ENCODE assay signal across 19 cellular contexts in the genomic region with DNA sequence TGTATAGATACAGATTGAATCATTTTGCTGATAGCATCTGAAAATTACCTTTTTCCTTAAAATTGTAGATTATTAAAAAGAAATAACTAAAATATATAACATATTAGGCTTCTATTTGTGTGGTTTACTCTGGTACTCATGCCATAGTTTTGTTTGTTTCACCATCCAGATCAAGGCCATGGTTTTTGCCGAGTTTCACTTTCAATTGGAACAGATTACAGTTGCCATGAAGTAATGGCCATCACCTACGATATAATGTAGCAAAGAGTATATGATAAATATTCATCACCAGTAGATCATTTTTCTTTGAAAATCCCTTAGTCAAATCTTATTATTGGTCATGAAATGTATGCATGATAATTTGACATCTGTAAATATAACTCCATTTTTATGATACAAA. TPM values are rescaled to one million over a fixed set of nuclear protein-coding genes. Genes with fewer than 3 reads are reported as not detected.
DNase-seq lines count a peak whose midpoint lies in the region; ATAC-seq lines count a peak whose summit lies in the region.
"Had no signal": no experiment of that assay in that cellular context is flagged by ENCODE, and none has a peak within 500 bp of the region (broad histone marks: within the 10 kb centered on the region; RNA-seq: fewer than 3 reads in every experiment).

No MANE protein-coding gene starts in this region.

- CTCF ChIA-PET in activated CD4-positive, alpha-beta T cell treated with anti-CD3 and anti-CD28 coated beads, Interleukin-2, amount 10 ng/mL, durations not matched to agents 7 days and 5 days (lab: Charles Lee): interaction anchor here (1.3 kb wide), 1 partner anchor 17 kb away, joined by 3 read pairs; no protein-coding TSS in a partner anchor

- H3K4me1 Mint-ChIP-seq in activated CD4-positive, alpha-beta T cell treated with anti-CD3 and anti-CD28 coated beads, Interleukin-2, amount 10 ng/mL, durations not matched to agents 7 days and 5 days: peaks cover 13% of the 10 kb centered on the region
- H3K4me1 Mint-ChIP-seq in activated naive CD8-positive, alpha-beta T cell (ENCODE audit: low read depth): peaks cover 29% of the 10 kb centered on the region
- peaks cover 42% of the 10 kb centered on the region for H3K4me1 Mint-ChIP-seq in stimulated activated memory B cell treated with anti-CD40 and anti-IgM and Interleukin-4, amounts not matched to agents 10 μg/mL and 1 μg/mL and 100 μg/mL, for 72 hours
- H3K4me1 Mint-ChIP-seq: nephron had no signal

- H3K36me3 Mint-ChIP-seq in activated CD4-positive, alpha-beta T cell treated with anti-CD3 and anti-CD28 coated beads, Interleukin-2, amount 10 ng/mL, durations not matched to agents 7 days and 5 days (ENCODE audit: low read depth): peaks cover 13% of the 10 kb centered on the region
- peaks cover 10% of the 10 kb centered on the region for H3K36me3 Mint-ChIP-seq in activated naive CD8-positive, alpha-beta T cell
- H3K36me3 Mint-ChIP-seq in stimulated activated memory B cell treated with anti-CD40 and anti-IgM and Interleukin-4, amounts not matched to agents 10 μg/mL and 1 μg/mL and 100 μg/mL, for 72 hours: peaks cover 29% of the 10 kb centered on the region

- peaks cover 30% of the 10 kb centered on the region for H3K9me3 Mint-ChIP-seq in activated CD4-positive, alpha-beta T cell treated with anti-CD3 and anti-CD28 coated beads, Interleukin-2, amount 10 ng/mL, durations not matched to agents 7 days and 5 days
- peaks cover 14% of the 10 kb centered on the region for H3K9me3 Mint-ChIP-seq in activated naive CD8-positive, alpha-beta T cell (ENCODE audit: low read depth)
- peaks cover 18% of the 10 kb centered on the region for H3K9me3 Mint-ChIP-seq in stimulated activated memory B cell treated with anti-CD40 and anti-IgM and Interleukin-4, amounts not matched to agents 10 μg/mL and 1 μg/mL and 100 μg/mL, for 72 hours

- no peak overlapping the region for H3K4me3 Mint-ChIP-seq in activated CD4-positive, alpha-beta T cell treated with anti-CD3 and anti-CD28 coated beads, Interleukin-2, amount 10 ng/mL, durations not matched to agents 7 days and 5 days
- H3K4me3 Mint-ChIP-seq in activated naive CD8-positive, alpha-beta T cell: peak overlapping the region; percentile 27
- H3K4me3 Mint-ChIP-seq in stimulated activated memory B cell treated with anti-CD40 and anti-IgM and Interleukin-4, amounts not matched to agents 10 μg/mL and 1 μg/mL and 100 μg/mL, for 72 hours: no peak overlapping the region
- H3K4me3 Mint-ChIP-seq: dendritic cell treated with granulocyte-macrophage colony-stimulating factor and Interleukin-4, amounts not matched to agents 40 ng/mL and 50 ng/mL, for 4 days; nephron had no signal

- peak; percentile 63 for ATAC-seq in HG02981 (IDR thresholded peaks at IDR 0.05; ENCODE audit: unreplicated experiment)
- no peak for ATAC-seq in stimulated activated memory B cell treated with anti-CD40 and anti-IgM and Interleukin-4, amounts not matched to agents 10 μg/mL and 1 μg/mL and 100 μg/mL, for 72 hours
- ATAC-seq: esophagus mucosa, lower lobe of right lung had no signal

- H3K27me3 Mint-ChIP-seq in activated CD4-positive, alpha-beta T cell treated with anti-CD3 and anti-CD28 coated beads, Interleukin-2, amount 10 ng/mL, durations not matched to agents 7 days and 5 days: no peaks in the 10 kb centered on the region
- H3K27me3 Mint-ChIP-seq in activated naive CD8-positive, alpha-beta T cell: no peaks in the 10 kb centered on the region
- no peaks in the 10 kb centered on the region for H3K27me3 Mint-ChIP-seq in stimulated activated memory B cell treated with anti-CD40 and anti-IgM and Interleukin-4, amounts not matched to agents 10 μg/mL and 1 μg/mL and 100 μg/mL, for 72 hours
- H3K27me3 Mint-ChIP-seq: dendritic cell treated with granulocyte-macrophage colony-stimulating factor and Interleukin-4, amounts not matched to agents 40 ng/mL and 50 ng/mL, for 4 days had no signal

- no peak for DNase-seq in activated CD4-positive, alpha-beta T cell treated with anti-CD3 and anti-CD28 coated beads, Interleukin-2, amount 10 ng/mL, durations not matched to agents 7 days and 5 days
- DNase-seq in activated CD4-positive, alpha-beta T cell treated with anti-CD3 and anti-CD28 coated beads for 48 hours: no peak
- DNase-seq in dermis blood vessel endothelial cell (no peak), SW480 (ENCODE audit: low spot score) (no peak), DMS153 treated with DMSO at 0.1 percent for 48 hours (lab: John Stamatoyannopoulos, UW; ENCODE audit: unreplicated experiment) (no peak)
- DNase-seq: activated CD4-positive, alpha-beta T cell treated with anti-CD3 and anti-CD28 coated beads, Interleukin-2, amount 50 U/mL, for 48 hours; C1 segment of cervical spinal cord; lower lobe of right lung; NCI-H2029; NCI-H510A; stomach had no signal

- POLR2A ChIA-PET in activated CD4-positive, alpha-beta T cell treated with anti-CD3 and anti-CD28 coated beads, Interleukin-2, amount 10 ng/mL, durations not matched to agents 7 days and 5 days (lab: Charles Lee): no interaction called here

- peak overlapping the region; percentile 33 for H3K27ac Mint-ChIP-seq in activated CD4-positive, alpha-beta T cell treated with anti-CD3 and anti-CD28 coated beads, Interleukin-2, amount 10 ng/mL, durations not matched to agents 7 days and 5 days
- no peak overlapping the region for H3K27ac Mint-ChIP-seq in activated naive CD8-positive, alpha-beta T cell
- peak overlapping the region; percentile 78 for H3K27ac Mint-ChIP-seq in stimulated activated memory B cell treated with anti-CD40 and anti-IgM and Interleukin-4, amounts not matched to agents 10 μg/mL and 1 μg/mL and 100 μg/mL, for 72 hours
- H3K27ac Mint-ChIP-seq: activated T-helper 2 cell treated with anti-CD3 and anti-CD28 coated beads, Interferon-gamma antibody, Interleukin-2, Interleukin-4, amounts not matched to agents 10 μg/mL and 5 μg/mL and 100 μg/mL, durations not matched to agents 14 hours and 24 hours and 36 hours; dendritic cell treated with granulocyte-macrophage colony-stimulating factor and Interleukin-4, amounts not matched to agents 40 ng/mL and 50 ng/mL, for 4 days; nephron had no signal

RNA-seq across cellular contexts. Expression of gene DNAH7, which starts 11.9 kb away (rescaled TPM):
- under 1 TPM in 1 of 2 experiments, not detected in 1; 0.04 TPM for total RNA-seq in activated CD4-positive, alpha-beta T cell treated with anti-CD3 and anti-CD28 coated beads, Interleukin-2, amount 10 ng/mL, durations not matched to agents 7 days and 5 days
- total RNA-seq in dermis blood vessel endothelial cell: 0.09 and 0.17 TPM in 2 replicates
- total RNA-seq: activated T-helper 2 cell treated with anti-CD3 and anti-CD28 coated beads, Interferon-gamma antibody, Interleukin-2, Interleukin-4, amounts not matched to agents 10 μg/mL and 5 μg/mL and 100 μg/mL, durations not matched to agents 14 hours and 24 hours and 36 hours; OCI-LY7 had no signal
